In the genomic region with DNA sequence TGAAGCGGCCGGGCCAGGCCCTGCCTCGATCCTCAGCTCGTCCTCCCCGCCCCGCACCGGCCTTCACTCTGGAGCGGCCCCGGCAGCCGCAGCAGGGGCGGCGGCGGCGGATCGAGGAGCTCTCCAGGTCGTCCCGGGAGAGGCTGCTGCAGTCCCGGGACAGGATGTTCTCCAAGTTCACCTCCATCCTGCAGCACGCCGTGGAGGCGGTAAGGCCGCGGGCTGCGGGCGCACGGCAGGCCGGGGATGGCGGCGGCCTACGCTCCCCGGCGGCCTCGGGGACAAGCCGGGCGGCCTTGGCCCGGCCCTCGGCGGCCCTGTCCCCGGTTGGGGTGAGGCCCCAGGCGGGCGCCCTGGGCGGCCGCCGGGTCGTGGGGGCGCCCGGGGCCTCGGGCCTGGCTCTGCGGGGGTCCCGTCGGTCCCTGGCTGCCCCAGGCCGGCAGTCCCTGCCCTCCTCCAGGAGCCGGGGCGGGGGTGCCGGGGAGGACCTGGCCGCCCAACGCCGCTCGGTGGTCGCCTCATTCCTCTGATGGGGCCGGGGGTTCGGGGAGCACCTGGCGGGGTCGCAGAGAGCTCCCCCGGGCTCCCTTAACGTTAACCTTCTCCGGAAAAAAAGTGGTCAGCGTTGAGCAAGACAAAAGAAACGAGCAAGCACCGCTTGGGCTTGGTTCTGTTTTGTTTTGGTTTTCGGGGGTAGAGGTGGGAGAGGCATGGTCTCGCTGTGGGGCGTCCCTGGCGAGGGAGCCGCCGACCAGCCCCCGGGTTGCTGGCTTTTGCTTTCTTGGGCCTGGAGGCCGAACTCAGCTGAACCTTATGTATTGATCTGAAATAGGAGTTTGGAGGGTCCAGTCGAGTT, we compare ENCODE assay signal across 8 cellular contexts.
DNase-seq lines count a peak whose midpoint lies in the region; ATAC-seq lines count a peak whose summit lies in the region.

No MANE protein-coding gene starts in this region.

- peaks cover 36% of the 10 kb centered on the region for H3K4me1 Mint-ChIP-seq in T-helper 2 cell treated with Interferon-gamma antibody and Interleukin-4, amounts not matched to agents 5 μg/mL and 100 μg/mL, for 36 hours (ENCODE audit: low read depth)

- H3K36me3 Mint-ChIP-seq in T-helper 2 cell treated with Interferon-gamma antibody and Interleukin-4, amounts not matched to agents 5 μg/mL and 100 μg/mL, for 36 hours (ENCODE audit: low read depth) = peaks cover 22% of the 10 kb centered on the region

- peaks cover 16% of the 10 kb centered on the region for H3K27me3 Mint-ChIP-seq in T-helper 2 cell treated with Interferon-gamma antibody and Interleukin-4, amounts not matched to agents 5 μg/mL and 100 μg/mL, for 36 hours (ENCODE audit: low read depth)

- DNase-seq in D341Med (ENCODE audit: low spot score) (peak; percentile 63), cerebellar cortex (ENCODE audit: low spot score) (peak; percentile 23), kidney tubule cell (ENCODE audit: low spot score) (peak; percentile 62), hepatic stellate cell (ENCODE audit: low spot score) (no peak)
- DNase-seq in T-helper 2 cell treated with Interferon-gamma antibody and Interleukin-4, amounts not matched to agents 5 μg/mL and 100 μg/mL, for 36 hours (ENCODE audit: low spot score) = peak; percentile 24
- DNase-seq in stimulated activated CD4-positive, alpha-beta T cell treated with anti-CD3 and anti-CD28 coated beads, Interleukin-2, amount 100 ng/mL, for 4 hours (ENCODE audit: low read depth) = peak; percentile 8

- no peaks in the 10 kb centered on the region for H3K9me3 Mint-ChIP-seq in T-helper 2 cell treated with Interferon-gamma antibody and Interleukin-4, amounts not matched to agents 5 μg/mL and 100 μg/mL, for 36 hours

- peak overlapping the region; percentile 87 for H3K27ac Mint-ChIP-seq in T-helper 2 cell treated with Interferon-gamma antibody and Interleukin-4, amounts not matched to agents 5 μg/mL and 100 μg/mL, for 36 hours

- peak; percentile 34 for ATAC-seq in GM19463 (IDR thresholded peaks at IDR 0.05; ENCODE audit: unreplicated experiment)
- peak; percentile 14 for ATAC-seq in HG03558 (IDR thresholded peaks at IDR 0.05; ENCODE audit: extremely low read depth, unreplicated experiment)

- peak overlapping the region; percentile 84 for H3K4me3 Mint-ChIP-seq in T-helper 2 cell treated with Interferon-gamma antibody and Interleukin-4, amounts not matched to agents 5 μg/mL and 100 μg/mL, for 36 hours
